Comparison of ENCODE assay signal across 1 cellular context in genomic region chr1:92784639-92785500, GRCh38.
TF ChIP-seq lines count a peak whose summit lies in the region.

Gene EVI5 (minus strand): TSS chr1:92785108. CDS start chr1:92736546, 48,562 bp downstream.

TF ChIP-seq in HepG2, 621 proteins besides CTCF, POLR2A, EP300 and RAD21 (continued from another document and continues in another):
- TF ChIP-seq WIZ (CRISPR knock-in tag; IDR thresholded peaks at IDR 0.05) (peak; percentile 86; the same call in 1 of the 2 replicates), KMT2B (CRISPR knock-in tag; IDR thresholded peaks at IDR 0.05) (peak; percentile 90), ZNF138 (CRISPR knock-in tag; IDR thresholded peaks at IDR 0.05; ENCODE audit: low read depth) (peak; percentile 82; the same call in 1 of the 2 replicates), SALL1 (CRISPR knock-in tag; IDR thresholded peaks at IDR 0.05) (peak; percentile 97), PAXIP1 (CRISPR knock-in tag; conservative IDR thresholded peaks at IDR 0.05) (peak; percentile 66), ZSCAN30 (CRISPR knock-in tag; IDR thresholded peaks at IDR 0.05) (peak; percentile 90), MAX (IDR thresholded peaks at IDR 0.05) (peak; percentile 100), KLF16 (CRISPR knock-in tag; IDR thresholded peaks at IDR 0.05) (peak; percentile 95 to 98), IKZF4 (CRISPR knock-in tag; IDR thresholded peaks at IDR 0.05; ENCODE audit: borderline replicate concordance, low read depth, not compliant biosample characterization) (peak; percentile 96), CHCHD3 (CRISPR knock-in tag; IDR thresholded peaks at IDR 0.05) (peak; percentile 93), ZMYM4 (CRISPR knock-in tag; IDR thresholded peaks at IDR 0.05) (peak; percentile 93), EED (CRISPR knock-in tag; IDR thresholded peaks at IDR 0.05) (peak; percentile 93), ZNF691 (CRISPR knock-in tag; IDR thresholded peaks at IDR 0.05; ENCODE audit: borderline replicate concordance, low read depth) (peak; percentile 94; the same call in 1 of the 2 replicates), ELK4 (CRISPR knock-in tag; IDR thresholded peaks at IDR 0.05; ENCODE audit: borderline replicate concordance) (peak; percentile 64; the same call in 1 of the 2 replicates), FOSL2 (CRISPR knock-in tag; IDR thresholded peaks at IDR 0.05) (peak; percentile 62), ZNF263 (CRISPR knock-in tag; IDR thresholded peaks at IDR 0.05) (peak; percentile 84), ZNF10 (CRISPR knock-in tag; IDR thresholded peaks at IDR 0.05; ENCODE audit: borderline replicate concordance, low read depth) (no peak), ZNF225 (CRISPR knock-in tag; IDR thresholded peaks at IDR 0.05) (peak; percentile 99), HCFC1 (IDR thresholded peaks at IDR 0.05; ENCODE audit: low read depth, low read length) (no peak), ZNF569 (CRISPR knock-in tag; IDR thresholded peaks at IDR 0.05; ENCODE audit: borderline replicate concordance) (no peak; the same call in 1 of the 2 replicates), ZNF34 (CRISPR knock-in tag; IDR thresholded peaks at IDR 0.05; ENCODE audit: borderline replicate concordance) (no peak), ZKSCAN8 (CRISPR knock-in tag; IDR thresholded peaks at IDR 0.05; ENCODE audit: borderline replicate concordance) (no peak), SMAD9 (CRISPR knock-in tag; IDR thresholded peaks at IDR 0.05) (peak; percentile 96; the same call in 1 of the 2 replicates), ZNF318 (CRISPR knock-in tag; IDR thresholded peaks at IDR 0.05) (peak; percentile 99), ELF4 (CRISPR knock-in tag; IDR thresholded peaks at IDR 0.05; ENCODE audit: borderline replicate concordance) (peak; percentile 70; the same call in 1 of the 2 replicates), ATF3 (CRISPR knock-in tag; IDR thresholded peaks at IDR 0.05) (peak; percentile 74), JDP2 (CRISPR knock-in tag; IDR thresholded peaks at IDR 0.05; ENCODE audit: borderline replicate concordance) (peak; percentile 29; the same call in 1 of the 2 replicates), JUND (CRISPR knock-in tag; IDR thresholded peaks at IDR 0.05) (0 out of 2 replicates have a peak, but pooled peaks have one; percentile 43), TCF7 (IDR thresholded peaks at IDR 0.05; ENCODE audit: low read depth) (no peak), ZNF530 (CRISPR knock-in tag; IDR thresholded peaks at IDR 0.05; ENCODE audit: low read depth) (no peak), ZMAT5 (CRISPR knock-in tag; IDR thresholded peaks at IDR 0.05; ENCODE audit: borderline replicate concordance, low read depth) (no peak), TRIM24 (CRISPR knock-in tag; IDR thresholded peaks at IDR 0.05) (no peak), ETS1 (CRISPR knock-in tag; IDR thresholded peaks at IDR 0.05) (peak; percentile 99), NRL (CRISPR knock-in tag; IDR thresholded peaks at IDR 0.05; ENCODE audit: borderline replicate concordance) (peak; percentile 99), TOE1 (CRISPR knock-in tag; IDR thresholded peaks at IDR 0.05) (0 out of 2 replicates have a peak, but pooled peaks have one; percentile 79), ZFP62 (CRISPR knock-in tag; IDR thresholded peaks at IDR 0.05) (no peak), XRCC5 (optimal IDR thresholded peaks at IDR 0.05; ENCODE audit: low read length) (no peak), ZBTB42 (CRISPR knock-in tag; IDR thresholded peaks at IDR 0.05) (peak; percentile 96; the same call in 1 of the 2 replicates), BRD4 (CRISPR knock-in tag; IDR thresholded peaks at IDR 0.05) (peak; percentile 75; the same call in 1 of the 2 replicates), SP140L (CRISPR knock-in tag; IDR thresholded peaks at IDR 0.05; ENCODE audit: borderline replicate concordance) (peak; percentile 64; the same call in 1 of the 2 replicates), KAT7 (CRISPR knock-in tag; IDR thresholded peaks at IDR 0.05; ENCODE audit: borderline replicate concordance) (peak; percentile 88; the same call in 1 of the 2 replicates), ZNF512B (CRISPR knock-in tag; IDR thresholded peaks at IDR 0.05; ENCODE audit: borderline replicate concordance) (0 out of 2 replicates have a peak, but pooled peaks have one; percentile 64), GTF2F1 (IDR thresholded peaks at IDR 0.05; ENCODE audit: low read length) (no peak), ZKSCAN5 (CRISPR knock-in tag; IDR thresholded peaks at IDR 0.05) (no peak), RFXANK (CRISPR knock-in tag; IDR thresholded peaks at IDR 0.05) (no peak), SNAI1 (CRISPR knock-in tag; IDR thresholded peaks at IDR 0.05; ENCODE audit: borderline replicate concordance) (no peak; the same call in 1 of the 2 replicates), HES4 (CRISPR knock-in tag; IDR thresholded peaks at IDR 0.05; ENCODE audit: borderline replicate concordance) (peak; percentile 99), SMARCE1 (IDR thresholded peaks at IDR 0.05; ENCODE audit: borderline replicate concordance) (no peak), CAMTA2 (CRISPR knock-in tag; IDR thresholded peaks at IDR 0.05; ENCODE audit: borderline replicate concordance) (no peak)
